17 cellular contexts compared by ENCODE assay signal in genomic region chr11:27277843-27278242, GRCh38.
DNase-seq lines count a peak whose midpoint lies in the region; ATAC-seq and TF ChIP-seq lines count a peak whose summit lies in the region.
"Had no signal": no experiment of that assay in that cellular context is flagged by ENCODE, and none has a peak within 500 bp of the region (broad histone marks: within the 10 kb centered on the region; RNA-seq: fewer than 3 reads in every experiment).

No MANE protein-coding gene starts in this region.

- DNase-seq in myocyte (ENCODE audit: low read depth) (peak; percentile 80), HK-2 (ENCODE audit: unreplicated experiment) (no peak), activated T-cell treated with anti-CD3 and anti-CD28 coated beads for 4 hours (no peak), esophagus squamous epithelium (lab: John Stamatoyannopoulos, UW) (no peak)
- DNase-seq: CD4-positive, CD25-positive, alpha-beta regulatory T cell; CD8-positive, alpha-beta memory T cell; DMS 273 treated with DMSO at 0.1 percent for 48 hours; DMS53; DMS79 treated with DMSO at 0.1 percent for 48 hours; GM23248; H7; HCEC 1CT had no signal

- H4K20me1 ChIP-seq in OCI-LY3 (ENCODE audit: insufficient read depth, low read length) (no peaks in the 10 kb centered on the region), neural cell (ENCODE audit: insufficient read depth) (no peaks in the 10 kb centered on the region)
- H4K20me1 ChIP-seq: BLaER1 had no signal

- no peaks in the 10 kb centered on the region for H3K27me3 ChIP-seq in OCI-LY3 (ENCODE audit: low read depth, low read length)
- H3K27me3 ChIP-seq in neural cell (ENCODE audit: insufficient read depth, low read depth, low read length): no peaks in the 10 kb centered on the region
- H3K27me3 ChIP-seq in esophagus squamous epithelium: peaks cover 0 to 16% (median 0%) of the 10 kb centered on the region in 4 donors
- H3K27me3 ChIP-seq: BLaER1 had no signal

- no peaks in the 10 kb centered on the region for H3K36me3 ChIP-seq in OCI-LY3 (replicated peaks; ENCODE audit: low read depth, low read length)
- H3K36me3 ChIP-seq in neural cell (ENCODE audit: insufficient read depth, low read length): no peaks in the 10 kb centered on the region
- no peaks in the 10 kb centered on the region for H3K36me3 ChIP-seq in esophagus squamous epithelium
- H3K36me3 ChIP-seq: BLaER1 had no signal

- TF ChIP-seq CTCF in OCI-LY3 (IDR thresholded peaks at IDR 0.05; ENCODE audit: low read depth, low read length) (no peak), neural cell (IDR thresholded peaks at IDR 0.05; ENCODE audit: poor library complexity, severe bottlenecking) (no peak), esophagus squamous epithelium (IDR thresholded peaks at IDR 0.05) (no peak)

- 67% methylated on average over 1 of the region's 1 CpG; no CpG with 5 or more reads in 1 of the 2 donors for WGBS in esophagus squamous epithelium, 2 donors

- H3K79me2 ChIP-seq in OCI-LY3 (ENCODE audit: low read length) (no peaks in the 10 kb centered on the region), neural cell (replicated peaks; ENCODE audit: insufficient read depth, low read length) (no peaks in the 10 kb centered on the region)

- no peak overlapping the region for H3K27ac ChIP-seq in OCI-LY3 (ENCODE audit: low read length)
- no peak overlapping the region for H3K27ac ChIP-seq in neural cell (ENCODE audit: low read length)
- H3K27ac ChIP-seq in esophagus squamous epithelium: no peak overlapping the region
- H3K27ac ChIP-seq: BLaER1, C4-2B, GM23248 had no signal

- H3K9me3 ChIP-seq in OCI-LY3 (ENCODE audit: insufficient read depth, low read length) (no peaks in the 10 kb centered on the region), neural cell (ENCODE audit: low read length) (no peaks in the 10 kb centered on the region), esophagus squamous epithelium (peaks cover 0 to 5% (median 0%) of the 10 kb centered on the region in 3 donors)
- H3K9me3 ChIP-seq: BLaER1 had no signal

- no peaks in the 10 kb centered on the region for H3K9me2 ChIP-seq in neural cell (ENCODE audit: insufficient read depth, low read length)

- no peak overlapping the region for H3K9ac ChIP-seq in OCI-LY3 (ENCODE audit: low read length)
- H3K9ac ChIP-seq in neural cell (ENCODE audit: low read length): no peak overlapping the region
- H3K9ac ChIP-seq: BLaER1, GM23248 had no signal

- intact Hi-C loops in esophagus squamous epithelium (cut with DNase I): no loop called here

- TF ChIP-seq RAD21 in neural cell (conservative IDR thresholded peaks at IDR 0.05): no peak

- TF ChIP-seq EP300 in neural cell (conservative IDR thresholded peaks at IDR 0.05; ENCODE audit: poor library complexity, severe bottlenecking): peak; percentile 70

- H3K4me3 ChIP-seq in OCI-LY3 (ENCODE audit: low read length): no peak overlapping the region
- no peak overlapping the region for H3K4me3 ChIP-seq in neural cell (ENCODE audit: low read length)
- H3K4me3 ChIP-seq in esophagus squamous epithelium: no peak overlapping the region
- H3K4me3 ChIP-seq: BLaER1, GM23248 had no signal

- no peak for ATAC-seq in GM21360 (IDR thresholded peaks at IDR 0.05; ENCODE audit: unreplicated experiment)

- H2AFZ ChIP-seq in OCI-LY3 (ENCODE audit: low read depth, low read length) (0 out of 2 replicates have a peak overlapping the region, but pooled peaks have one; percentile 11), neural cell (ENCODE audit: low read depth, low read length) (no peak overlapping the region)
- H2AFZ ChIP-seq: GM23248 had no signal

- no peaks in the 10 kb centered on the region for H3F3A ChIP-seq in neural cell (ENCODE audit: insufficient read depth, low read length, poor library complexity, severe bottlenecking)

- TF ChIP-seq POLR2A in esophagus squamous epithelium (IDR thresholded peaks at IDR 0.05): no peak

- H3K4me2 ChIP-seq in OCI-LY3 (ENCODE audit: low read length) (no peak overlapping the region), neural cell (ENCODE audit: low read length) (no peak overlapping the region)
- H3K4me2 ChIP-seq: BLaER1 had no signal

- 0 out of 2 replicates have a peak, but pooled peaks cover 4% of the 10 kb centered on the region for H3K4me1 ChIP-seq in OCI-LY3 (ENCODE audit: low read length)
- peaks cover 0 to 14% (median 13%) of the 10 kb centered on the region in 3 donors for H3K4me1 ChIP-seq in esophagus squamous epithelium
- H3K4me1 ChIP-seq: BLaER1 had no signal

TF ChIP-seq in neural cell, 6 proteins besides CTCF, POLR2A, EP300 and RAD21:
- TF ChIP-seq TAF1 (IDR thresholded peaks at IDR 0.05; ENCODE audit: low read depth): no peak
- no peak for TF ChIP-seq REST (IDR thresholded peaks at IDR 0.05; ENCODE audit: borderline replicate concordance)
- no peak for TF ChIP-seq SMC3 (conservative IDR thresholded peaks at IDR 0.05; ENCODE audit: poor library complexity)
- TF ChIP-seq POLR2AphosphoS5 (IDR thresholded peaks at IDR 0.05): no peak
- TF ChIP-seq MXI1 (conservative IDR thresholded peaks at IDR 0.05; ENCODE audit: poor library complexity, severe bottlenecking): no peak
- TF ChIP-seq EZH2 (IDR thresholded peaks at IDR 0.05; ENCODE audit: borderline replicate concordance, insufficient read depth, low read length, poor library complexity, severe bottlenecking): no peak
